In the genomic region with DNA sequence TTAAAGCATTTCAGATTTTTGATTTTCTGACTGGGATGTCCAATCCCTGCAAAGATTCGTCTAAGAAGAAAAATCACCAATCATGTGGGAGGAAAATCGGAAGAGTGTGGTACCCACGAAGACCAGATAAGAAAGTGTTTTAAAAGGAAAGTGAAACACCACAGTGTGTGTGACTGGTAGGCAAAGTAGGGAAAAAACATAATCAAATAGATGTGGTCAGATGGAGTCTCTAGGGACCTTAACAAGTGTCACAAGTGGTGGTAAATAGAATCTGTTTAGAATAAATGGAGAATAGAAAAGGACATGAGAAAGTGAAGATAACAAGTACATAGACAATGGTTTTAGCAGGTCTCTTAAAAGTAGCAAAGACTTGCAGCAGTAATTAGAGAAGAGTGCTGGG, we compare ENCODE assay signal across 9 cellular contexts.
DNase-seq lines count a peak whose midpoint lies in the region; ATAC-seq and TF ChIP-seq lines count a peak whose summit lies in the region.
"Had no signal": no experiment of that assay in that cellular context is flagged by ENCODE, and none has a peak within 500 bp of the region (broad histone marks: within the 10 kb centered on the region; RNA-seq: fewer than 3 reads in every experiment).

No MANE protein-coding gene starts in this region.

- no peak for TF ChIP-seq CTCF in testis (IDR thresholded peaks at IDR 0.05)
- no peak for TF ChIP-seq CTCF in suprapubic skin (IDR thresholded peaks at IDR 0.05)

- no peak for TF ChIP-seq EP300 in suprapubic skin (IDR thresholded peaks at IDR 0.05)

- intact Hi-C loops in testis (cut with DNase I; ENCODE audit: low total_unique reads): no loop called here

- no peak for TF ChIP-seq POLR2A in testis (IDR thresholded peaks at IDR 0.05)
- no peak for TF ChIP-seq POLR2A in suprapubic skin (IDR thresholded peaks at IDR 0.05)

- H3K27me3 ChIP-seq in testis (no peaks in the 10 kb centered on the region), suprapubic skin (no peaks in the 10 kb centered on the region)

- ATAC-seq in GM18858 (IDR thresholded peaks at IDR 0.05; ENCODE audit: unreplicated experiment): peak; percentile 100
- peak; percentile 99 for ATAC-seq in GM21515 (IDR thresholded peaks at IDR 0.05; ENCODE audit: unreplicated experiment)
- peak; percentile 99 for ATAC-seq in HG03064 (IDR thresholded peaks at IDR 0.05; ENCODE audit: low read depth, unreplicated experiment)

- no peaks in the 10 kb centered on the region for H3K36me3 ChIP-seq in testis (ENCODE audit: low read depth, missing control alignments)
- no peaks in the 10 kb centered on the region for H3K36me3 ChIP-seq in suprapubic skin

- H3K4me3 ChIP-seq in testis (no peak overlapping the region), suprapubic skin (no peak overlapping the region)

- H3K4me1 ChIP-seq in testis (no peaks in the 10 kb centered on the region), suprapubic skin (no peaks in the 10 kb centered on the region)

- 60 to 64% methylated on average over 3 of the region's 3 CpGs for WGBS in testis, 2 donors
- WGBS in suprapubic skin: 81% methylated on average over 3 of the region's 3 CpGs

- H3K27ac ChIP-seq in testis: no peak overlapping the region
- no peak overlapping the region for H3K27ac ChIP-seq in suprapubic skin

- H3K9me3 ChIP-seq in testis: no peaks in the 10 kb centered on the region
- H3K9me3 ChIP-seq in suprapubic skin: no peaks in the 10 kb centered on the region

- DNase-seq in OCI-M1 (lab: John Stamatoyannopoulos, UW): peak; percentile 38
- no peak for DNase-seq in NCI-H128 (lab: John Stamatoyannopoulos, UW; ENCODE audit: unreplicated experiment)
- DNase-seq in mesenteric fat pad (ENCODE audit: low spot score): no peak
- DNase-seq in testis: no peak
- DNase-seq in suprapubic skin (ENCODE audit: low spot score in 2 of 2): no peak
- DNase-seq: COR-L47 had no signal
